2 cellular contexts compared by ENCODE assay signal in the genomic region with DNA sequence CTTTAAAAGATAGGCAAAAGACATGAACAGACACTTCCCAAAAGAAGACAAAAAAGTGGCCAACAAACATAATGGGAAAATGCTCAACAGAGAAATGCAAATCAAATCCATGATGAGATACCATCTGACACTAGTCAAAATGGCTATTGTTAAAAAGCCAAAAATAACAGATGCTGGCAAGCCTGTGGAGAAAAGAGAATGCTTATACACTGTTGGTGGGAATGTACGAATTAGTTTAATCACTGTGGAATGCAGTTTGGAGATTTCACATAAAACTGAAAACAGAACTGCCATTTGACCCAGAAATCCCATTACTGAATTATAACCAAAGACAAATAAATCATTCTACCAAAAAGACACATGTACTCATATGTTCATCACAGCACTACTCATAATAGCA.
TF ChIP-seq lines count a peak whose summit lies in the region.

No MANE protein-coding gene starts in this region.

TF ChIP-seq in SK-N-SH treated with all-trans-retinoic acid at 6 μM for 48 hours, 23 proteins besides CTCF, POLR2A, EP300 and RAD21 (continued from another document):
- TF ChIP-seq, protein P1, sequence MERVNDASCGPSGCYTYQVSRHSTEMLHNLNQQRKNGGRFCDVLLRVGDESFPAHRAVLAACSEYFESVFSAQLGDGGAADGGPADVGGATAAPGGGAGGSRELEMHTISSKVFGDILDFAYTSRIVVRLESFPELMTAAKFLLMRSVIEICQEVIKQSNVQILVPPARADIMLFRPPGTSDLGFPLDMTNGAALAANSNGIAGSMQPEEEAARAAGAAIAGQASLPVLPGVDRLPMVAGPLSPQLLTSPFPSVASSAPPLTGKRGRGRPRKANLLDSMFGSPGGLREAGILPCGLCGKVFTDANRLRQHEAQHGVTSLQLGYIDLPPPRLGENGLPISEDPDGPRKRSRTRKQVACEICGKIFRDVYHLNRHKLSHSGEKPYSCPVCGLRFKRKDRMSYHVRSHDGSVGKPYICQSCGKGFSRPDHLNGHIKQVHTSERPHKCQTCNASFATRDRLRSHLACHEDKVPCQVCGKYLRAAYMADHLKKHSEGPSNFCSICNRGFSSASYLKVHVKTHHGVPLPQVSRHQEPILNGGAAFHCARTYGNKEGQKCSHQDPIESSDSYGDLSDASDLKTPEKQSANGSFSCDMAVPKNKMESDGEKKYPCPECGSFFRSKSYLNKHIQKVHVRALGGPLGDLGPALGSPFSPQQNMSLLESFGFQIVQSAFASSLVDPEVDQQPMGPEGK (CRISPR knock-in tag; IDR thresholded peaks at IDR 0.05; ENCODE audit: borderline replicate concordance) = no peak

TF ChIP-seq in SK-N-SH, 30 proteins besides CTCF, POLR2A, EP300 and RAD21 (continued from another document):
- TF ChIP-seq, protein P2, sequence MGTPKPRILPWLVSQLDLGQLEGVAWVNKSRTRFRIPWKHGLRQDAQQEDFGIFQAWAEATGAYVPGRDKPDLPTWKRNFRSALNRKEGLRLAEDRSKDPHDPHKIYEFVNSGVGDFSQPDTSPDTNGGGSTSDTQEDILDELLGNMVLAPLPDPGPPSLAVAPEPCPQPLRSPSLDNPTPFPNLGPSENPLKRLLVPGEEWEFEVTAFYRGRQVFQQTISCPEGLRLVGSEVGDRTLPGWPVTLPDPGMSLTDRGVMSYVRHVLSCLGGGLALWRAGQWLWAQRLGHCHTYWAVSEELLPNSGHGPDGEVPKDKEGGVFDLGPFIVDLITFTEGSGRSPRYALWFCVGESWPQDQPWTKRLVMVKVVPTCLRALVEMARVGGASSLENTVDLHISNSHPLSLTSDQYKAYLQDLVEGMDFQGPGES (IDR thresholded peaks at IDR 0.05; ENCODE audit: low read depth, low read length) = no peak
- TF ChIP-seq SIN3A (IDR thresholded peaks at IDR 0.05; ENCODE audit: borderline replicate concordance, low read depth, low read length) (no peak), RXRA (IDR thresholded peaks at IDR 0.05; ENCODE audit: borderline replicate concordance, low read depth) (no peak), PBX3 (IDR thresholded peaks at IDR 0.05) (no peak), MEF2A (IDR thresholded peaks at IDR 0.05; ENCODE audit: borderline replicate concordance, low read depth) (no peak), RCOR1 (IDR thresholded peaks at IDR 0.05; ENCODE audit: low read length) (no peak), SMC3 (IDR thresholded peaks at IDR 0.05; ENCODE audit: low read depth, low read length) (no peak), NRF1 (IDR thresholded peaks at IDR 0.05; ENCODE audit: low read depth, low read length) (no peak), EZH2phosphoT487 (IDR thresholded peaks at IDR 0.05; ENCODE audit: borderline replicate concordance, low read depth) (no peak), MAX (IDR thresholded peaks at IDR 0.05; ENCODE audit: low read depth) (no peak), RFX5 (IDR thresholded peaks at IDR 0.05; ENCODE audit: low read length) (no peak)
- TF ChIP-seq, protein P3, sequence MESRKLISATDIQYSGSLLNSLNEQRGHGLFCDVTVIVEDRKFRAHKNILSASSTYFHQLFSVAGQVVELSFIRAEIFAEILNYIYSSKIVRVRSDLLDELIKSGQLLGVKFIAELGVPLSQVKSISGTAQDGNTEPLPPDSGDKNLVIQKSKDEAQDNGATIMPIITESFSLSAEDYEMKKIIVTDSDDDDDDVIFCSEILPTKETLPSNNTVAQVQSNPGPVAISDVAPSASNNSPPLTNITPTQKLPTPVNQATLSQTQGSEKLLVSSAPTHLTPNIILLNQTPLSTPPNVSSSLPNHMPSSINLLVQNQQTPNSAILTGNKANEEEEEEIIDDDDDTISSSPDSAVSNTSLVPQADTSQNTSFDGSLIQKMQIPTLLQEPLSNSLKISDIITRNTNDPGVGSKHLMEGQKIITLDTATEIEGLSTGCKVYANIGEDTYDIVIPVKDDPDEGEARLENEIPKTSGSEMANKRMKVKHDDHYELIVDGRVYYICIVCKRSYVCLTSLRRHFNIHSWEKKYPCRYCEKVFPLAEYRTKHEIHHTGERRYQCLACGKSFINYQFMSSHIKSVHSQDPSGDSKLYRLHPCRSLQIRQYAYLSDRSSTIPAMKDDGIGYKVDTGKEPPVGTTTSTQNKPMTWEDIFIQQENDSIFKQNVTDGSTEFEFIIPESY (IDR thresholded peaks at IDR 0.05; ENCODE audit: borderline replicate concordance, low read depth) = no peak
